In the genomic region with DNA sequence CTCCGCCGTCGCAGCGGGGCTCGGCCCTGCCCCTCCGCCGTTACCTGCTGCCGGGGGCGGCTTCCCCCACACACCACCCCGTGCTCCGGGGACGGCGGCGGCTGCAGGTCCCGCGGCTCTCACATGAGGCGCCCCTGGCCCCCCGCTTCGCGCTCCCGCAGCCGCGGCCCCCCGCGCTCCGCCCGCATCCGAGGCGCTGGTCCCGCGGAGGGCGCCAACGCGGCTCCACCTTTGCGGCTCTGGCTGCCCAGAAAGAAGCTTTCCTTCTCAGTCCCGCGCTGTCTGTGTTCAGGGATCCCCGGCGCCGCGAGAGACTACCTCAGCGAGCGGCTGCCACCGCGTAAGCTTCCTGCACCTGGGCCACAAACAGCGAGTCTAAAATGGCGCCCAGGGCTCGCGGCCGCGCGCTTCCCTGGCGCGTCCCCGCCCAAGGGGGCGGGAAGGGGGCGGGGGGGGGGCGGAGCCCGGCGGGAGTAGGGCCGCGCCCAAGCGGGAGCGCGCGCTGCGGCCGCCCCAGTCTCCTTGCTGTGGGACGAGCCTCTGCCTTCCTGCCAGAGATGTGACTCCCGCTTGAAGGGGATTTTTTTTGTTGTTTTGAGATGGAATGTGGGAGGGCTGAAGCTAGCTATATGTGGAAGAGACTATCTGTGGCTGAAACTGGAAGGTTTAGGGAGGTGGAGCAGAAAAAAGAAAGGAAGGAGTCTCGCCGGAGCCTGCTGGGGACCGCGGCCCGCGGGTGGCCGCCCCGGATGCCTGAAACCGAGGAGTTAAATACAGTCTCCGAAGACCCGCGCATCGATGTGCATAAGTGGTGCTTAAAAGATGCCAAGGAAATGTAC, we compare ENCODE assay signal across 8 cellular contexts. TPM values are rescaled to one million over a fixed set of nuclear protein-coding genes. Genes with fewer than 3 reads are reported as not detected.
DNase-seq lines count a peak whose midpoint lies in the region; TF ChIP-seq lines count a peak whose summit lies in the region.

A gene with protein sequence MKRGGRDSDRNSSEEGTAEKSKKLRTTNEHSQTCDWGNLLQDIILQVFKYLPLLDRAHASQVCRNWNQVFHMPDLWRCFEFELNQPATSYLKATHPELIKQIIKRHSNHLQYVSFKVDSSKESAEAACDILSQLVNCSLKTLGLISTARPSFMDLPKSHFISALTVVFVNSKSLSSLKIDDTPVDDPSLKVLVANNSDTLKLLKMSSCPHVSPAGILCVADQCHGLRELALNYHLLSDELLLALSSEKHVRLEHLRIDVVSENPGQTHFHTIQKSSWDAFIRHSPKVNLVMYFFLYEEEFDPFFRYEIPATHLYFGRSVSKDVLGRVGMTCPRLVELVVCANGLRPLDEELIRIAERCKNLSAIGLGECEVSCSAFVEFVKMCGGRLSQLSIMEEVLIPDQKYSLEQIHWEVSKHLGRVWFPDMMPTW (minus strand): TSS at position 377 of the 839 bp plus-strand sequence. CDS start 5,299 bp downstream, outside the sequence.

- H2BK5ac ChIP-seq in neuronal stem cell (ENCODE audit: low read length): peak within 1 kb of the TSS; percentile 99

- no peak within 1 kb of the TSS for H2AK5ac ChIP-seq in neuronal stem cell (ENCODE audit: low read depth, low read length)

- H3K9ac ChIP-seq in MM.1S (ENCODE audit: low read length) (peak within 1 kb of the TSS; percentile 89), neuronal stem cell (ENCODE audit: low read depth, low read length, poor library complexity) (peak within 1 kb of the TSS; percentile 87), subcutaneous abdominal adipose tissue (ENCODE audit: low read length in 5 of 5) (peak within 1 kb of the TSS; percentile 75 to 92 (median 84))

- WGBS in neuronal stem cell (ENCODE audit: extremely low coverage in 2 of 2, insufficient read length in 2 of 2, insufficient replicate concordance in 1 of 2), 2 donors: no CpG with 5 or more reads among the region's 83 CpGs

- no peak within 1 kb of the TSS for H4K91ac ChIP-seq in neuronal stem cell (ENCODE audit: low read depth, low read length, poor library complexity)

- H3K79me1 ChIP-seq in neuronal stem cell (ENCODE audit: low read depth, low read length): peaks cover 9% of the 10 kb centered on the region

- H3K4me3 ChIP-seq in MM.1S (ENCODE audit: low read length): peak within 1 kb of the TSS; percentile 81
- peak within 1 kb of the TSS; percentile 65 to 100 for H3K4me3 ChIP-seq in neuronal stem cell (ENCODE audit: low read length in 2 of 2)
- H3K4me3 ChIP-seq in subcutaneous abdominal adipose tissue (ENCODE audit: low read depth in 1 of 5, low read length in 5 of 5): peak within 1 kb of the TSS; percentile 89 to 96 (median 92)

- H3K4me2 ChIP-seq in MM.1S (ENCODE audit: low read depth, low read length) (peak within 1 kb of the TSS; percentile 94), neuronal stem cell (ENCODE audit: insufficient read depth, low read length, poor library complexity, severe bottlenecking) (peak within 1 kb of the TSS; percentile 82)

- H3K27me3 ChIP-seq in MM.1S (replicated peaks; ENCODE audit: insufficient read depth, low read length) (no peaks in the 10 kb centered on the region), neuronal stem cell (ENCODE audit: control insufficient read depth in 3 of 3, insufficient read depth in 3 of 3, low read depth in 1 of 3, low read length in 3 of 3) (no peaks in the 10 kb centered on the region), subcutaneous abdominal adipose tissue (ENCODE audit: control insufficient read depth in 5 of 5, insufficient read depth in 4 of 5, low read length in 5 of 5) (no peaks in the 10 kb centered on the region)

- H2AFZ ChIP-seq in MM.1S (ENCODE audit: low read length): peak within 1 kb of the TSS; percentile 85
- peak within 1 kb of the TSS; percentile 98 for H2AFZ ChIP-seq in neuronal stem cell (ENCODE audit: low read length)

- peak within 1 kb of the TSS; percentile 99 for H3K18ac ChIP-seq in neuronal stem cell (ENCODE audit: low read length)

- H2BK12ac ChIP-seq in neuronal stem cell (ENCODE audit: low read length): peak within 1 kb of the TSS; percentile 78

- H3K27ac ChIP-seq in MM.1S (ENCODE audit: low read length): peak within 1 kb of the TSS; percentile 89
- H3K27ac ChIP-seq in neuronal stem cell (replicated peaks; ENCODE audit: low read length): peak within 1 kb of the TSS; percentile 96
- peak within 1 kb of the TSS; percentile 94 for H3K27ac ChIP-seq in subcutaneous abdominal adipose tissue (ENCODE audit: low read depth, low read length)

- peaks cover 44% of the 10 kb centered on the region for H3K79me2 ChIP-seq in MM.1S (ENCODE audit: low read length)

- in situ Hi-C loops in SK-MEL-5 (cut with HindIII; ENCODE audit: low pct_unique_long_range_greater_than_20kb, low sequenced_read_pairs): no loop called here

- peak within 1 kb of the TSS; percentile 63 for H3K14ac ChIP-seq in neuronal stem cell (ENCODE audit: low read length)

- peak within 1 kb of the TSS; percentile 99 for H3K23ac ChIP-seq in neuronal stem cell (ENCODE audit: low read depth, low read length, poor library complexity)

- H3K4ac ChIP-seq in neuronal stem cell (ENCODE audit: low read length): peak within 1 kb of the TSS; percentile 7

- peak within 1 kb of the TSS; percentile 79 for H2BK15ac ChIP-seq in neuronal stem cell (ENCODE audit: low read length)

- peaks cover 9% of the 10 kb centered on the region; the same call in 1 of the 2 replicates for H3F3A ChIP-seq in MM.1S (ENCODE audit: insufficient read depth, low read length)

- H4K20me1 ChIP-seq in MM.1S (ENCODE audit: insufficient read depth, low read length): peaks cover 15% of the 10 kb centered on the region

- peaks cover 10% of the 10 kb centered on the region for H3K4me1 ChIP-seq in MM.1S (ENCODE audit: low read length)
- H3K4me1 ChIP-seq in neuronal stem cell (ENCODE audit: control insufficient read depth in 2 of 2, insufficient read depth in 1 of 2, low read depth in 1 of 2, low read length in 2 of 2): peaks cover 5 to 6% of the 10 kb centered on the region in 2 donors
- peaks cover 0 to 52% (median 50%) of the 10 kb centered on the region in 5 donors for H3K4me1 ChIP-seq in subcutaneous abdominal adipose tissue (ENCODE audit: control insufficient read depth in 5 of 5, insufficient read depth in 5 of 5, low read length in 5 of 5)

- H3K36me3 ChIP-seq in MM.1S (replicated peaks; ENCODE audit: insufficient read depth, low read length) (no peaks in the 10 kb centered on the region), neuronal stem cell (replicated peaks in 1 of 2; ENCODE audit: control insufficient read depth in 2 of 2, insufficient read depth in 2 of 2, low read length in 2 of 2) (peaks cover 0 to 23% of the 10 kb centered on the region in 2 donors), subcutaneous abdominal adipose tissue (ENCODE audit: control insufficient read depth in 5 of 5, insufficient read depth in 5 of 5, low read length in 5 of 5) (no peaks in the 10 kb centered on the region)

- H3K9me3 ChIP-seq in MM.1S (replicated peaks; ENCODE audit: insufficient read depth, low read length) (no peaks in the 10 kb centered on the region), neuronal stem cell (replicated peaks in 1 of 2; ENCODE audit: control insufficient read depth in 2 of 2, insufficient read depth in 1 of 2, low read depth in 1 of 2, low read length in 2 of 2) (no peaks in the 10 kb centered on the region), subcutaneous abdominal adipose tissue (ENCODE audit: control insufficient read depth in 5 of 5, low read length in 5 of 5) (no peaks in the 10 kb centered on the region)

- no peaks in the 10 kb centered on the region for H3K9me2 ChIP-seq in MM.1S (replicated peaks; ENCODE audit: insufficient read depth, low read length)

- no peak within 1 kb of the TSS for H2BK120ac ChIP-seq in neuronal stem cell (ENCODE audit: low read depth, low read length)

- H4K8ac ChIP-seq in neuronal stem cell (ENCODE audit: low read depth, low read length): peak within 1 kb of the TSS; percentile 1

- DNase-seq in GF-D8 (lab: John Stamatoyannopoulos, UW) (peak; percentile 71), HCEC 1CT (peak; percentile 94), MM.1S (peak; percentile 77), SK-MEL-5 (ENCODE audit: low read depth, low spot score) (peak; percentile 75), foreskin melanocyte (peak; percentile 80), neuronal stem cell (ENCODE audit: low spot score) (peak; percentile 88)
- DNase-seq in activated naive CD4-positive, alpha-beta T cell treated with Interleukin-2 at 50 U/mL for 16 hours: peak; percentile 83

- TF ChIP-seq CTCF in MM.1S (IDR thresholded peaks at IDR 0.05; ENCODE audit: low read length): no peak

RNA-seq across cellular contexts. Expression of the gene that starts here (rescaled TPM):
- 32.0 and 36.4 TPM in 2 replicates for total RNA-seq in SK-MEL-5 (2014; rRNA removed; shearing (Covaris generic))
- polyA plus RNA-seq in SK-MEL-5 (2015; cell fraction: cytosol; rRNA removed): 23.0 and 23.5 TPM in 2 replicates
- 15.8 and 17.4 TPM in 2 replicates for polyA plus RNA-seq in SK-MEL-5 (2015; cell fraction: nucleus; rRNA removed)
- polyA plus RNA-seq in neuronal stem cell (2013, experiment 1 of 2): 9.7 TPM
- polyA plus RNA-seq in neuronal stem cell (2013, experiment 2 of 2): 9.9 TPM

Comparison
In these comparisons a context has a peak if more than half of its experiments do, and no peak if none do; other contexts are left out.
1. Peak in every context shown above with its lines: DNase-seq, H3K4me3 ChIP-seq and H3K27ac ChIP-seq.